Comparison of ENCODE assay signal across 25 cellular contexts in genomic region chr18:34600874-34601273, GRCh38.
A peak's percentile ranks its signal among the peaks of the same experiment; 100 is the strongest.
DNase-seq lines count a peak whose midpoint lies in the region; ATAC-seq, FAIRE-seq and TF ChIP-seq lines count a peak whose summit lies in the region.
"Had no signal": no experiment of that assay in that cellular context is flagged by ENCODE, and none has a peak within 500 bp of the region (broad histone marks: within the 10 kb centered on the region; RNA-seq: fewer than 3 reads in every experiment).

No MANE protein-coding gene starts in this region.

- no peak overlapping the region for H3K4me2 ChIP-seq in GM12878 (ENCODE audit: control insufficient read depth, insufficient read depth)
- H3K4me2 ChIP-seq: A549; BLaER1 treated with 17β-estradiol and CSF1 and Interleukin-3, amounts not matched to agents 10 nM and 100 nM had no signal

- H3K27me3 ChIP-seq in GM12878 (replicated peaks in 1 of 2; ENCODE audit: control insufficient read depth in 2 of 2, insufficient read depth in 2 of 2, low read length in 1 of 2) (no peaks in the 10 kb centered on the region), skeletal muscle tissue (ENCODE audit: control insufficient read depth in 3 of 3, insufficient read depth in 3 of 3, low read length in 3 of 3) (no peaks in the 10 kb centered on the region)
- H3K27me3 ChIP-seq: BE2C; BLaER1 treated with 17β-estradiol and CSF1 and Interleukin-3, amounts not matched to agents 10 nM and 100 nM had no signal

- H3K27ac ChIP-seq in GM12878 (ENCODE audit: control insufficient read depth, insufficient read depth) (no peak overlapping the region), skeletal muscle tissue (ENCODE audit: low read depth, low read length) (peak overlapping the region; percentile 1)
- H3K27ac ChIP-seq: A549; BLaER1 treated with 17β-estradiol and CSF1 and Interleukin-3, amounts not matched to agents 10 nM and 100 nM had no signal

- ATAC-seq in Right ventricle myocardium superior (ENCODE audit: poor library complexity) (peak; percentile 25), GM12878 (peak; percentile 21), HG03378 (IDR thresholded peaks at IDR 0.05; ENCODE audit: unreplicated experiment) (no peak), HG02885 (IDR thresholded peaks at IDR 0.05; ENCODE audit: poor library complexity, unreplicated experiment) (no peak)
- ATAC-seq: A549 had no signal

- TF ChIP-seq POLR2A in GM12878 (IDR thresholded peaks at IDR 0.05; ENCODE audit: low read depth, low read length) = no peak

- no TSS peak for BruUV-seq in GM12878 (replicated peaks; lab: Mats Ljungman, UMichigan)

- no peaks in the 10 kb centered on the region for H3K36me3 ChIP-seq in GM12878 (ENCODE audit: control insufficient read depth in 2 of 2, insufficient read depth in 2 of 2, low read length in 1 of 2)
- peaks cover 0 to 3% (median 0%) of the 10 kb centered on the region in 3 donors for H3K36me3 ChIP-seq in skeletal muscle tissue (ENCODE audit: control insufficient read depth in 3 of 3, insufficient read depth in 3 of 3, low read length in 3 of 3)
- H3K36me3 ChIP-seq: BE2C; BLaER1 treated with 17β-estradiol and CSF1 and Interleukin-3, amounts not matched to agents 10 nM and 100 nM; HAP-1 had no signal

- H3K4me1 ChIP-seq in GM12878 (ENCODE audit: control insufficient read depth, insufficient read depth, low read length) = no peaks in the 10 kb centered on the region
- H3K4me1 ChIP-seq in skeletal muscle tissue (ENCODE audit: control insufficient read depth in 3 of 3, insufficient read depth in 3 of 3, low read length in 3 of 3) = peaks cover 15 to 35% (median 31%) of the 10 kb centered on the region in 3 donors
- H3K4me1 ChIP-seq: A549; BE2C; BLaER1 treated with 17β-estradiol and CSF1 and Interleukin-3, amounts not matched to agents 10 nM and 100 nM; HAP-1 had no signal

- H3K4me3 ChIP-seq in GM12878 (no peak overlapping the region), skeletal muscle tissue (ENCODE audit: low read length in 3 of 3) (no peak overlapping the region)
- H3K4me3 ChIP-seq: A549; BLaER1 treated with 17β-estradiol and CSF1 and Interleukin-3, amounts not matched to agents 10 nM and 100 nM; HAP-1 had no signal

- intact Hi-C loops in Right ventricle myocardium superior (cut with DNase I) (no loop called here), cardiac septum (cut with DNase I) (loop anchor here (10.0 kb wide), 1 partner anchor 174 kb away; no protein-coding TSS in a partner anchor), GM12878 (cut with micrococcal nuclease; ENCODE audit: unreplicated experiment) (no loop called here)

- POLR2A ChIA-PET in GM12878 (lab: Charles Lee) = no interaction called here

- TF ChIP-seq EP300 in GM12878 (IDR thresholded peaks at IDR 0.05; ENCODE audit: borderline replicate concordance in 1 of 2, control insufficient read depth in 1 of 2, low read depth in 2 of 2, low read length in 2 of 2) = no peak

- CTCF ChIA-PET in GM12878 (lab: Yijun Ruan, JAX) = interaction anchor here (2.6 kb wide), 1 partner anchor 61 kb away, joined by 6 read pairs; no protein-coding TSS in a partner anchor

- no peak overlapping the region for H2AFZ ChIP-seq in GM12878 (ENCODE audit: control insufficient read depth, low read depth, low read length)

- FAIRE-seq in GM12878 (lab: Jason Lieb, UNC) = no peak
- FAIRE-seq: A549, GM12891, GM18507, H54 had no signal

- no peaks in the 10 kb centered on the region for H3K79me2 ChIP-seq in GM12878 (ENCODE audit: control insufficient read depth, insufficient read depth, low read length)

- in situ Hi-C loops in GM12878 (cut with MboI) = no loop called here

- SMC1A ChIA-PET in GM12878 (lab: Charles Lee; ENCODE audit: uncharacterized antibody, unreplicated experiment) = interaction anchor here (0.6 to 1.4 kb wide), 2 partner anchors 187 to 219 kb away, joined by 3 read pairs; no protein-coding TSS in a partner anchor

- DNase-seq in Right ventricle myocardium superior = no peak
- no peak for DNase-seq in cardiac septum (ENCODE audit: low spot score)
- peak; percentile 52 for DNase-seq in NCI-H69 (lab: John Stamatoyannopoulos, UW)
- no peak for DNase-seq in GM12878 (ENCODE audit: low read depth, low spot score)
- DNase-seq: 8988T; ACHN; AML-193; BE2C; CD4-positive, alpha-beta T cell; CD8-positive, alpha-beta memory T cell; DMS 273 treated with DMSO at 0.1 percent for 48 hours; DMS79; EL; GDM1; GOT3; HFFc6 had no signal

- RAD21 ChIA-PET in GM12878 (lab: Charles Lee; ENCODE audit: unreplicated experiment) = interaction anchor here (1.6 kb wide), 1 partner anchor 61 kb away, joined by 3 read pairs; no protein-coding TSS in a partner anchor

- TF ChIP-seq CTCF in GM12878 (IDR thresholded peaks at IDR 0.05 in 2 of 3, conservative IDR thresholded peaks at IDR 0.05 in 1 of 3; ENCODE audit: control insufficient read depth in 2 of 3, extremely low read depth in 1 of 3, insufficient read depth in 1 of 3, low read depth in 3 of 3, low read length in 3 of 3) = no peak

- no peak for TF ChIP-seq RAD21 in GM12878 (IDR thresholded peaks at IDR 0.05; ENCODE audit: insufficient read depth, low read depth, low read length)

- H3K9me3 ChIP-seq in GM12878 (replicated peaks; ENCODE audit: control insufficient read depth, insufficient read depth, low read length) (no peaks in the 10 kb centered on the region), skeletal muscle tissue (ENCODE audit: control insufficient read depth in 3 of 3, low read length in 3 of 3) (no peaks in the 10 kb centered on the region)
- H3K9me3 ChIP-seq: A549; BE2C; BLaER1 treated with 17β-estradiol and CSF1 and Interleukin-3, amounts not matched to agents 10 nM and 100 nM; HAP-1 had no signal

- H4K20me1 ChIP-seq in GM12878 (ENCODE audit: control insufficient read depth, insufficient read depth) = no peaks in the 10 kb centered on the region

- H3K9ac ChIP-seq in GM12878 (ENCODE audit: control insufficient read depth, insufficient read depth, low read length) = no peak overlapping the region
- no peak overlapping the region for H3K9ac ChIP-seq in skeletal muscle tissue (ENCODE audit: low read depth in 1 of 3, low read length in 3 of 3)
- H3K9ac ChIP-seq: BLaER1 treated with 17β-estradiol and CSF1 and Interleukin-3, amounts not matched to agents 10 nM and 100 nM had no signal

TF ChIP-seq in GM12878, 131 proteins besides CTCF, POLR2A, EP300 and RAD21:
- TF ChIP-seq RB1 (IDR thresholded peaks at IDR 0.05; ENCODE audit: borderline replicate concordance) = no peak
- no peak for TF ChIP-seq SPI1 (IDR thresholded peaks at IDR 0.05; ENCODE audit: borderline replicate concordance, insufficient read depth, low read depth, low read length)
- TF ChIP-seq, protein P1, sequence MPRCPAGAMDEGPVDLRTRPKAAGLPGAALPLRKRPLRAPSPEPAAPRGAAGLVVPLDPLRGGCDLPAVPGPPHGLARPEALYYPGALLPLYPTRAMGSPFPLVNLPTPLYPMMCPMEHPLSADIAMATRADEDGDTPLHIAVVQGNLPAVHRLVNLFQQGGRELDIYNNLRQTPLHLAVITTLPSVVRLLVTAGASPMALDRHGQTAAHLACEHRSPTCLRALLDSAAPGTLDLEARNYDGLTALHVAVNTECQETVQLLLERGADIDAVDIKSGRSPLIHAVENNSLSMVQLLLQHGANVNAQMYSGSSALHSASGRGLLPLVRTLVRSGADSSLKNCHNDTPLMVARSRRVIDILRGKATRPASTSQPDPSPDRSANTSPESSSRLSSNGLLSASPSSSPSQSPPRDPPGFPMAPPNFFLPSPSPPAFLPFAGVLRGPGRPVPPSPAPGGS (IDR thresholded peaks at IDR 0.05; ENCODE audit: borderline replicate concordance, insufficient read depth, low read depth, low read length, poor library complexity, severe bottlenecking) = no peak
- no peak for TF ChIP-seq CHD2 (IDR thresholded peaks at IDR 0.05; ENCODE audit: borderline replicate concordance, low read depth, low read length)
- no peak for TF ChIP-seq SUZ12 (IDR thresholded peaks at IDR 0.05; ENCODE audit: unreplicated experiment)
- no peak for TF ChIP-seq SRF (IDR thresholded peaks at IDR 0.05; ENCODE audit: low read depth in 2 of 2, low read length in 2 of 2)
- TF ChIP-seq, protein P2, sequence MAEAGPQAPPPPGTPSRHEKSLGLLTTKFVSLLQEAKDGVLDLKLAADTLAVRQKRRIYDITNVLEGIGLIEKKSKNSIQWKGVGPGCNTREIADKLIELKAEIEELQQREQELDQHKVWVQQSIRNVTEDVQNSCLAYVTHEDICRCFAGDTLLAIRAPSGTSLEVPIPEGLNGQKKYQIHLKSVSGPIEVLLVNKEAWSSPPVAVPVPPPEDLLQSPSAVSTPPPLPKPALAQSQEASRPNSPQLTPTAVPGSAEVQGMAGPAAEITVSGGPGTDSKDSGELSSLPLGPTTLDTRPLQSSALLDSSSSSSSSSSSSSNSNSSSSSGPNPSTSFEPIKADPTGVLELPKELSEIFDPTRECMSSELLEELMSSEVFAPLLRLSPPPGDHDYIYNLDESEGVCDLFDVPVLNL (IDR thresholded peaks at IDR 0.05; ENCODE audit: low read depth, low read length) = no peak

Comparison
In these comparisons a context has a peak if more than half of its experiments do, and no peak if none do; other contexts are left out.
1. ATAC-seq: peak in Right ventricle myocardium superior (single experiment) and GM12878 (single experiment); none in HG03378 (single experiment) and HG02885 (single experiment).